ENCODE assay signal across 28 cellular contexts in the genomic region with DNA sequence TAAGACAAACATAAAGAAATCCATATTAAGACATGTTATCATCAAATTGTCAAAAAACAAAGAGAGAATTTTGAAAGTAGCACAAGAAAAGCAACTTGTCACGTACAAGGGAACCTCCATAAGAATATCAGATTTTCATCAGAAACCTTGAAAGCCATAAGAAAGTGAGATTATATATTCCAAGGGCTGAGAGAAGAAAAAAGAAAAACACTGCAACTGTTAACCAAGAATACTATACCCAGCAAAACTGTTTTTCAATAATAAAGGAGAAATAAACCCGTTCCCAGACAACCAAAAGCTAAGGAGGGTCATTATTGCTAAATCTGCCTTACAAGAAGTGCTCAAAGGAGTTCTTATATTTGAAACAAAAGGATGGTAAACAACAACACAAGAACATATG.
"Had no signal": no experiment of that assay in that cellular context is flagged by ENCODE, and none has a peak within 500 bp of the region (broad histone marks: within the 10 kb centered on the region; RNA-seq: fewer than 3 reads in every experiment).

No MANE protein-coding gene starts in this region.

- H3K27me3 ChIP-seq: colonic mucosa, esophagus muscularis mucosa, esophagus squamous epithelium, foreskin keratinocyte, gastrocnemius medialis, gastroesophageal sphincter, heart left ventricle, heart right ventricle had no signal

- H3K4me3 ChIP-seq: colonic mucosa, coronary artery, dorsolateral prefrontal cortex, esophagus muscularis mucosa, esophagus squamous epithelium, gastrocnemius medialis, gastroesophageal sphincter, heart left ventricle, heart right ventricle had no signal

- ATAC-seq: effector memory CD8-positive, alpha-beta T cell; esophagus mucosa; foreskin keratinocyte; gastrocnemius medialis; gastroesophageal sphincter; heart left ventricle; heart right ventricle had no signal

- DNase-seq: colonic mucosa; cortex of kidney; dermis blood vessel endothelial cell; dorsolateral prefrontal cortex; effector CD4-positive, alpha-beta T cell; effector CD8-positive, alpha-beta T cell; effector memory CD4-positive, alpha-beta T cell; effector memory CD8-positive, alpha-beta T cell; endodermal cell; erythroblast; esophagus squamous epithelium; foreskin fibroblast; foreskin keratinocyte; foreskin melanocyte; gastrocnemius medialis; glutamatergic neuron; head of caudate nucleus; heart left ventricle; heart right ventricle had no signal

- H3K4me1 ChIP-seq: colonic mucosa, esophagus muscularis mucosa, esophagus squamous epithelium, gastrocnemius medialis, gastroesophageal sphincter, heart left ventricle, heart right ventricle had no signal

- H3K9me3 ChIP-seq: colonic mucosa had no signal

- H3K36me3 ChIP-seq: colonic mucosa, esophagus muscularis mucosa, esophagus squamous epithelium, gastrocnemius medialis, gastroesophageal sphincter, heart left ventricle, heart right ventricle had no signal

- FAIRE-seq: colon, endometrium, endothelial cell of umbilical vein, frontal cortex had no signal

- H3K27ac ChIP-seq: colonic mucosa, coronary artery, dorsolateral prefrontal cortex, epithelial cell of prostate, esophagus muscularis mucosa, esophagus squamous epithelium, foreskin keratinocyte, gastrocnemius medialis, gastroesophageal sphincter, heart left ventricle, heart right ventricle had no signal
